34 cellular contexts compared by ENCODE assay signal in the genomic region with DNA sequence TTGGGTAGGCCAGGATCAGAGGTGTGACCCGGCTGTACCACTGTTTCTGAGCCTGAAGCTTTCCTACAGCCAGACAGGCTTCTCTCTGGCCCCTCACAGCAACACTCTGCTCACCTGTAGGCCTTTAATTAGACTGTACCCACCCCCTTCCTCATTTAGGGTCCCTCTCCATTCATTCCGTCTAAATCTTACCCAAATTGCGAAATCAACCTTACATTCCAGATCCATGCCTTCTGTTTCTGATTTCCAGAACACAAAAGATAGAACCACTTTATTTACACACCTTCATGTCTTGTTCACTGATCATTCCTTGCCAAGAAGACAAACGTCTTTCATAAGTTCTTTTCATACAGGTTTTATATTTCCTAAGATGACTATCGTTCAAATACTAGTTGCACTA.
DNase-seq lines count a peak whose midpoint lies in the region; ATAC-seq, FAIRE-seq and TF ChIP-seq lines count a peak whose summit lies in the region.
"Had no signal": no experiment of that assay in that cellular context is flagged by ENCODE, and none has a peak within 500 bp of the region (broad histone marks: within the 10 kb centered on the region; RNA-seq: fewer than 3 reads in every experiment).

No MANE protein-coding gene starts in this region.

- no peaks in the 10 kb centered on the region for H3K23me2 ChIP-seq in H1 (ENCODE audit: low read depth, low read length)

- no peaks in the 10 kb centered on the region for H3K9me1 ChIP-seq in IMR-90 (ENCODE audit: insufficient read depth, low read length)

- FAIRE-seq in HepG2 (lab: Jason Lieb, UNC): no peak
- FAIRE-seq in H1 (lab: Jason Lieb, UNC): no peak
- FAIRE-seq: A204.1, D721Med had no signal

- H2AK5ac ChIP-seq in IMR-90 (ENCODE audit: low read depth, low read length) (no peak overlapping the region), H1 (ENCODE audit: low read depth, low read length) (no peak overlapping the region), mesenchymal stem cell (ENCODE audit: low read length, severe bottlenecking) (no peak overlapping the region)

- intact Hi-C loops in HepG2 (cut with micrococcal nuclease; ENCODE audit: unreplicated experiment) (no loop called here), right lobe of liver (cut with DNase I) (no loop called here), IMR-90 (cut with micrococcal nuclease) (no loop called here)

- H3K27ac ChIP-seq in HepG2 (ENCODE audit: extremely low read length, insufficient read depth, low read length): no peak overlapping the region
- H3K27ac ChIP-seq in right lobe of liver: no peak overlapping the region
- H3K27ac ChIP-seq in IMR-90 (ENCODE audit: insufficient read depth, low read length): no peak overlapping the region
- peak overlapping the region; percentile 38; the same call in 1 of the 2 replicates for H3K27ac ChIP-seq in VCaP
- no peak overlapping the region for H3K27ac ChIP-seq in H1 (ENCODE audit: low read depth, low read length)
- no peak overlapping the region for H3K27ac ChIP-seq in mesenchymal stem cell (ENCODE audit: low read length, poor library complexity, severe bottlenecking)
- H3K27ac ChIP-seq: 22Rv1; A549; BLaER1; BLaER1 treated with 17β-estradiol and CSF1 and Interleukin-3, amounts not matched to agents 10 nM and 100 nM; C4-2B had no signal

- H2BK20ac ChIP-seq in IMR-90 (ENCODE audit: low read depth, low read length) (no peak overlapping the region), H1 (ENCODE audit: low read length) (no peak overlapping the region)

- ATAC-seq in HepG2: no peak
- ATAC-seq in right lobe of liver: no peak
- ATAC-seq in IMR-90 (ENCODE audit: low read depth): no peak
- ATAC-seq: A549; CD8-positive, alpha-beta T cell had no signal

- TF ChIP-seq POLR2A in HepG2 (IDR thresholded peaks at IDR 0.05; ENCODE audit: insufficient read depth in 1 of 2, low read depth in 2 of 2, low read length in 2 of 2): no peak
- no peak for TF ChIP-seq POLR2A in right lobe of liver (IDR thresholded peaks at IDR 0.05)
- TF ChIP-seq POLR2A in IMR-90 (IDR thresholded peaks at IDR 0.05; ENCODE audit: low read depth, low read length): no peak
- no peak for TF ChIP-seq POLR2A in H1 (IDR thresholded peaks at IDR 0.05; ENCODE audit: control extremely low read depth in 1 of 2, low read depth in 2 of 2, low read length in 2 of 2)

- H4K91ac ChIP-seq in IMR-90 (ENCODE audit: insufficient read depth, low read depth, low read length) (no peak overlapping the region), H1 (replicated peaks; ENCODE audit: insufficient read length, low read length) (no peak overlapping the region), mesenchymal stem cell (ENCODE audit: low read length) (no peak overlapping the region)

- H3K4me1 ChIP-seq in HepG2 (ENCODE audit: insufficient read depth, low read length) (no peaks in the 10 kb centered on the region), right lobe of liver (no peaks in the 10 kb centered on the region), IMR-90 (ENCODE audit: control insufficient read depth, insufficient read depth, low read length) (no peaks in the 10 kb centered on the region), H1 (replicated peaks in 1 of 4; ENCODE audit: control insufficient read depth in 3 of 4, insufficient read depth in 4 of 4, low read length in 3 of 4) (no peaks in the 10 kb centered on the region), BE2C (no peaks in the 10 kb centered on the region), mesenchymal stem cell (ENCODE audit: control insufficient read depth, insufficient read depth, low read depth, low read length) (no peaks in the 10 kb centered on the region)
- H3K4me1 ChIP-seq: A549, Caco-2 had no signal

- POLR2A ChIA-PET in HepG2 (lab: Yijun Ruan, JAX): no interaction called here
- POLR2A ChIA-PET in IMR-90 (lab: Charles Lee; ENCODE audit: unreplicated experiment): no interaction called here
- POLR2A ChIA-PET in H1 (lab: Charles Lee; ENCODE audit: partially characterized antibody): no interaction called here

- CTCF ChIA-PET in HepG2 (lab: Yijun Ruan, JAX; ENCODE audit: low intra/inter-chr PET ratio, low total read pairs) (no interaction called here), IMR-90 (lab: Yijun Ruan, JAX) (no interaction called here), H1 (lab: Charles Lee; ENCODE audit: partially characterized antibody) (interaction anchor here (0.6 kb wide), 1 partner anchor 98 kb away, joined by 3 read pairs; no protein-coding TSS in a partner anchor)

- no peak overlapping the region for H4K5ac ChIP-seq in IMR-90 (ENCODE audit: low read depth, low read length)
- no peak overlapping the region for H4K5ac ChIP-seq in H1 (ENCODE audit: insufficient read length, low read depth, low read length)

- H3K4me3 ChIP-seq in HepG2 (replicated peaks in 1 of 3; ENCODE audit: insufficient read depth in 1 of 3, low read depth in 2 of 3, low read length in 3 of 3) (no peak overlapping the region), right lobe of liver (no peak overlapping the region), IMR-90 (ENCODE audit: insufficient read depth, low read depth, low read length) (no peak overlapping the region), H1 (ENCODE audit: extremely low read depth in 1 of 4, insufficient read depth in 2 of 4, low read depth in 3 of 4, low read length in 4 of 4) (no peak overlapping the region), BE2C (ENCODE audit: low read depth, low read length) (no peak overlapping the region), mesenchymal stem cell (ENCODE audit: insufficient read depth in 1 of 2, low read depth in 1 of 2, low read length in 2 of 2) (no peak overlapping the region)
- H3K4me3 ChIP-seq: A549; BLaER1; BLaER1 treated with 17β-estradiol and CSF1 and Interleukin-3, amounts not matched to agents 10 nM and 100 nM had no signal

- H2AFZ ChIP-seq in HepG2 (ENCODE audit: low read length): no peak overlapping the region
- no peak overlapping the region for H2AFZ ChIP-seq in IMR-90 (replicated peaks; ENCODE audit: low read length, poor library complexity)
- H2AFZ ChIP-seq in H1 (ENCODE audit: low read length): no peak overlapping the region
- H2AFZ ChIP-seq in mesenchymal stem cell (ENCODE audit: low read depth, low read length): no peak overlapping the region

- H3K56ac ChIP-seq in IMR-90 (ENCODE audit: extremely low read depth, insufficient read depth, low read length) (no peak overlapping the region), H1 (replicated peaks; ENCODE audit: insufficient read length, low read depth, low read length) (no peak overlapping the region)

- dilution Hi-C loops in IMR-90 (cut with HindIII; ENCODE audit: low sequenced_read_pairs, unreplicated experiment): no loop called here

- TF ChIP-seq RAD21 in HepG2 (CRISPR knock-in tag; IDR thresholded peaks at IDR 0.05) (no peak), IMR-90 (IDR thresholded peaks at IDR 0.05; ENCODE audit: low read length) (no peak), H1 (IDR thresholded peaks at IDR 0.05 in 1 of 2, conservative IDR thresholded peaks at IDR 0.05 in 1 of 2; ENCODE audit: low read depth in 2 of 2, low read length in 2 of 2) (no peak)

- H3K14ac ChIP-seq in IMR-90 (replicated peaks; ENCODE audit: low read depth, low read length): no peak overlapping the region
- H3K14ac ChIP-seq in H1 (ENCODE audit: insufficient read length): no peak overlapping the region
- H3K14ac ChIP-seq in mesenchymal stem cell (ENCODE audit: low read length in 2 of 2): no peak overlapping the region

- H2BK15ac ChIP-seq in IMR-90 (ENCODE audit: low read depth, low read length) (no peak overlapping the region), H1 (ENCODE audit: low read length) (no peak overlapping the region), mesenchymal stem cell (ENCODE audit: low read depth, poor library complexity, severe bottlenecking) (no peak overlapping the region)

- no peaks in the 10 kb centered on the region for H3K79me1 ChIP-seq in IMR-90 (ENCODE audit: low read depth in 1 of 2, low read length in 2 of 2)
- no peaks in the 10 kb centered on the region for H3K79me1 ChIP-seq in H1 (ENCODE audit: low read depth, low read length)
- no peaks in the 10 kb centered on the region for H3K79me1 ChIP-seq in mesenchymal stem cell (replicated peaks; ENCODE audit: low read length, poor library complexity, severe bottlenecking)

- H2BK12ac ChIP-seq in H1 (ENCODE audit: low read depth, low read length) (no peak overlapping the region), mesenchymal stem cell (ENCODE audit: low read length in 2 of 2) (no peak overlapping the region)

- no peak overlapping the region for H2BK5ac ChIP-seq in IMR-90 (ENCODE audit: low read depth, low read length, poor library complexity, severe bottlenecking)
- no peak overlapping the region for H2BK5ac ChIP-seq in H1 (ENCODE audit: low read depth, low read length)
- no peak overlapping the region for H2BK5ac ChIP-seq in mesenchymal stem cell (ENCODE audit: low read depth, low read length, poor library complexity, severe bottlenecking)

- H3K27me3 ChIP-seq in HepG2 (ENCODE audit: control insufficient read depth in 1 of 2, insufficient read depth in 2 of 2, low read length in 2 of 2) (peaks cover 2 to 9% of the 10 kb centered on the region in 2 experiments; a peak in 2 of 5 replicates), right lobe of liver (no peaks in the 10 kb centered on the region), IMR-90 (ENCODE audit: control insufficient read depth, insufficient read depth, low read length) (no peaks in the 10 kb centered on the region), H1 (replicated peaks in 1 of 4; ENCODE audit: control insufficient read depth in 3 of 4, extremely low read depth in 1 of 4, insufficient read depth in 3 of 4, low read length in 3 of 4) (no peaks in the 10 kb centered on the region), BE2C (no peaks in the 10 kb centered on the region), mesenchymal stem cell (ENCODE audit: control insufficient read depth in 1 of 2, insufficient read depth in 1 of 2, low read length in 2 of 2) (no peaks in the 10 kb centered on the region)
- H3K27me3 ChIP-seq: BLaER1; BLaER1 treated with 17β-estradiol and CSF1 and Interleukin-3, amounts not matched to agents 10 nM and 100 nM had no signal

- WGBS in HepG2 (ENCODE audit: low lambda C conversion rate): 6% methylated on average over 5 of the region's 5 CpGs
- WGBS in right lobe of liver (ENCODE audit: insufficient coverage, low coverage, low lambda C conversion rate, missing lambda C conversion rate): 38% methylated on average over 5 of the region's 5 CpGs
- 67% methylated on average over 2 of the region's 5 CpGs; no CpG with 5 or more reads in 1 of the 2 experiments for WGBS in IMR-90 (ENCODE audit: extremely low coverage in 2 of 2, insufficient read length in 1 of 2), 2 experiments
- 89% methylated on average over 5 of the region's 5 CpGs; no CpG with 5 or more reads in 1 of the 2 experiments for WGBS in H1 (ENCODE audit: extremely low coverage in 1 of 2, insufficient coverage in 1 of 2, insufficient read length in 1 of 2, insufficient replicate concordance in 2 of 2, low coverage in 1 of 2, low lambda C conversion rate in 2 of 2, missing lambda C conversion rate in 1 of 2), 2 experiments
- 86% methylated on average over 4 of the region's 5 CpGs for WGBS in mesenchymal stem cell

- H4K20me1 ChIP-seq in HepG2 (ENCODE audit: insufficient read depth, low read length): no peaks in the 10 kb centered on the region
- H4K20me1 ChIP-seq in IMR-90 (ENCODE audit: insufficient read depth, low read length): no peaks in the 10 kb centered on the region
- no peaks in the 10 kb centered on the region for H4K20me1 ChIP-seq in H1 (replicated peaks in 1 of 2; ENCODE audit: control insufficient read depth in 1 of 2, insufficient read depth in 2 of 2, low read length in 2 of 2)
- H4K20me1 ChIP-seq: BLaER1; BLaER1 treated with 17β-estradiol and CSF1 and Interleukin-3, amounts not matched to agents 10 nM and 100 nM had no signal

- H3K9ac ChIP-seq in HepG2 (ENCODE audit: insufficient read depth, low read depth, low read length): no peak overlapping the region
- no peak overlapping the region for H3K9ac ChIP-seq in IMR-90 (ENCODE audit: low read depth, low read length)
- no peak overlapping the region for H3K9ac ChIP-seq in H1 (replicated peaks in 1 of 4; ENCODE audit: extremely low read depth in 1 of 4, low read depth in 3 of 4, low read length in 3 of 4)
- H3K9ac ChIP-seq in mesenchymal stem cell (ENCODE audit: low read length): no peak overlapping the region
- H3K9ac ChIP-seq: BLaER1; BLaER1 treated with 17β-estradiol and CSF1 and Interleukin-3, amounts not matched to agents 10 nM and 100 nM had no signal

- no peak overlapping the region for H2AK9ac ChIP-seq in IMR-90 (replicated peaks; ENCODE audit: low read depth, low read length, poor library complexity)

- H3K23ac ChIP-seq in IMR-90 (ENCODE audit: low read depth, low read length): no peak overlapping the region
- no peak overlapping the region for H3K23ac ChIP-seq in H1 (ENCODE audit: insufficient read length)
- no peak overlapping the region for H3K23ac ChIP-seq in mesenchymal stem cell (ENCODE audit: low read length in 2 of 2)

- H3K36me3 ChIP-seq in HepG2 (replicated peaks in 1 of 2; ENCODE audit: control insufficient read depth in 1 of 2, insufficient read depth in 2 of 2, low read length in 2 of 2) (no peaks in the 10 kb centered on the region), right lobe of liver (no peaks in the 10 kb centered on the region), IMR-90 (ENCODE audit: control insufficient read depth, insufficient read depth, low read length) (no peaks in the 10 kb centered on the region), H1 (ENCODE audit: control insufficient read depth in 2 of 4, insufficient read depth in 4 of 4, low read length in 3 of 4) (no peaks in the 10 kb centered on the region), BE2C (no peaks in the 10 kb centered on the region), mesenchymal stem cell (ENCODE audit: control insufficient read depth in 1 of 2, insufficient read depth in 2 of 2, low read depth in 1 of 2, low read length in 2 of 2) (no peaks in the 10 kb centered on the region)
- H3K36me3 ChIP-seq: BLaER1; BLaER1 treated with 17β-estradiol and CSF1 and Interleukin-3, amounts not matched to agents 10 nM and 100 nM had no signal

- TF ChIP-seq CTCF in HepG2 (CRISPR knock-in tag; IDR thresholded peaks at IDR 0.05) (no peak), right lobe of liver (IDR thresholded peaks at IDR 0.05) (no peak), IMR-90 (conservative IDR thresholded peaks at IDR 0.05; ENCODE audit: low read depth, low read length) (no peak), VCaP (conservative IDR thresholded peaks at IDR 0.05) (no peak), H1 (IDR thresholded peaks at IDR 0.05; ENCODE audit: control extremely low read depth in 1 of 3, insufficient read depth in 1 of 3, low read depth in 1 of 3, low read length in 3 of 3) (no peak), BE2C (IDR thresholded peaks at IDR 0.05; ENCODE audit: low read depth, low read length) (no peak)

- no peak for DNase-seq in HepG2 (ENCODE audit: low spot score)
- no peak for DNase-seq in right lobe of liver
- no peak for DNase-seq in IMR-90
- no peak for DNase-seq in H1 (ENCODE audit: low read depth in 1 of 2, low spot score in 2 of 2)
- DNase-seq in BE2C: no peak
- DNase-seq in mesenchymal stem cell: no peak
- DNase-seq in stimulated activated CD4-positive, alpha-beta T cell treated with anti-CD3 and anti-CD28 coated beads, Interleukin-1b, Interleukin-23, amount 100 ng/mL, for 48 hours: no peak
- DNase-seq: 8988T; ACHN; AML-193; C1 segment of cervical spinal cord; Caco-2; Calu3; CD4-positive, alpha-beta memory T cell; CD4-positive, alpha-beta T cell; CD4-positive, CD25-positive, alpha-beta regulatory T cell; CD8-positive, alpha-beta memory T cell; CD8-positive, alpha-beta T cell; COR-L47; DMS 273 treated with DMSO at 0.1 percent for 48 hours; DMS153; DMS53; DMS79; DMS79 treated with DMSO at 0.1 percent for 48 hours; DND-41; EL had no signal

- no peak overlapping the region for H3K18ac ChIP-seq in IMR-90 (ENCODE audit: low read depth, low read length)
- no peak overlapping the region for H3K18ac ChIP-seq in H1 (ENCODE audit: extremely low read depth, low read length)
- H3K18ac ChIP-seq in mesenchymal stem cell (ENCODE audit: low read depth in 1 of 2, low read length in 2 of 2): no peak overlapping the region

- H3K79me2 ChIP-seq in HepG2 (ENCODE audit: insufficient read depth, low read length) (no peaks in the 10 kb centered on the region), H1 (ENCODE audit: control insufficient read depth in 1 of 2, insufficient read depth in 2 of 2, low read length in 2 of 2) (no peaks in the 10 kb centered on the region)

- in situ Hi-C loops in HepG2 (cut with HindIII; ENCODE audit: extremely low pct_ligation_motif_present, low pct_unique_long_range_greater_than_20kb): no loop called here
- in situ Hi-C loops in IMR-90 (cut with MboI; ENCODE audit: low sequenced_read_pairs): no loop called here

- H3K4me2 ChIP-seq in HepG2 (ENCODE audit: low read depth, low read length) (no peak overlapping the region), IMR-90 (ENCODE audit: low read depth, low read length) (no peak overlapping the region), H1 (ENCODE audit: insufficient read depth in 1 of 2, low read depth in 2 of 2, low read length in 2 of 2) (no peak overlapping the region), mesenchymal stem cell (ENCODE audit: low read length, poor library complexity, severe bottlenecking) (no peak overlapping the region)
- H3K4me2 ChIP-seq: A549; BLaER1; BLaER1 treated with 17β-estradiol and CSF1 and Interleukin-3, amounts not matched to agents 10 nM and 100 nM had no signal

- H3K9me3 ChIP-seq in HepG2 (ENCODE audit: low read length) (no peaks in the 10 kb centered on the region), right lobe of liver (no peaks in the 10 kb centered on the region), IMR-90 (ENCODE audit: control insufficient read depth, insufficient read depth, low read length) (peaks cover 15% of the 10 kb centered on the region), H1 (ENCODE audit: insufficient read depth in 2 of 2, low read depth in 1 of 2, low read length in 1 of 2) (no peaks in the 10 kb centered on the region), BE2C (no peaks in the 10 kb centered on the region), mesenchymal stem cell (ENCODE audit: control insufficient read depth, low read length) (no peaks in the 10 kb centered on the region)
- H3K9me3 ChIP-seq: A549, BLaER1, Caco-2 had no signal

- H2BK120ac ChIP-seq in IMR-90 (ENCODE audit: low read depth, low read length) (no peak overlapping the region), H1 (replicated peaks; ENCODE audit: low read depth, low read length) (no peak overlapping the region), mesenchymal stem cell (ENCODE audit: low read depth, low read length) (no peak overlapping the region)

- BruUV-seq in HepG2 (replicated peaks; lab: Mats Ljungman, UMichigan) (no TSS peak), IMR-90 (replicated peaks; lab: Mats Ljungman, UMichigan) (no TSS peak)

- H3K4ac ChIP-seq in IMR-90 (ENCODE audit: low read depth, low read length) (no peak overlapping the region), H1 (replicated peaks; ENCODE audit: insufficient read length, low read depth, low read length) (no peak overlapping the region), mesenchymal stem cell (ENCODE audit: low read depth in 1 of 2, low read length in 2 of 2) (no peak overlapping the region)

- TF ChIP-seq EP300 in HepG2 (IDR thresholded peaks at IDR 0.05; ENCODE audit: low read depth in 2 of 2, low read length in 2 of 2): no peak
- TF ChIP-seq EP300 in HepG2 (CRISPR knock-in tag; IDR thresholded peaks at IDR 0.05; ENCODE audit: borderline replicate concordance): no peak
- TF ChIP-seq EP300 in H1 (IDR thresholded peaks at IDR 0.05; ENCODE audit: borderline replicate concordance in 1 of 2, low read depth in 2 of 2, low read length in 2 of 2): no peak

- H4K8ac ChIP-seq in IMR-90 (ENCODE audit: low read depth in 2 of 2, low read length in 2 of 2): no peak overlapping the region
- H4K8ac ChIP-seq in H1 (ENCODE audit: extremely low read depth, insufficient read depth, low read length): no peak overlapping the region
- no peak overlapping the region for H4K8ac ChIP-seq in mesenchymal stem cell (ENCODE audit: low read length)

Comparison
In these comparisons a context has a peak if more than half of its experiments do, and no peak if none do; other contexts are left out.
1. Of the 41 proteins assayed by ChIP-seq in both HepG2 and H1: peak only in HepG2: none; only in H1: none; in both: CEBPB; in neither: 40.